ENCODE assay signal across 1 cellular context in the genomic region with DNA sequence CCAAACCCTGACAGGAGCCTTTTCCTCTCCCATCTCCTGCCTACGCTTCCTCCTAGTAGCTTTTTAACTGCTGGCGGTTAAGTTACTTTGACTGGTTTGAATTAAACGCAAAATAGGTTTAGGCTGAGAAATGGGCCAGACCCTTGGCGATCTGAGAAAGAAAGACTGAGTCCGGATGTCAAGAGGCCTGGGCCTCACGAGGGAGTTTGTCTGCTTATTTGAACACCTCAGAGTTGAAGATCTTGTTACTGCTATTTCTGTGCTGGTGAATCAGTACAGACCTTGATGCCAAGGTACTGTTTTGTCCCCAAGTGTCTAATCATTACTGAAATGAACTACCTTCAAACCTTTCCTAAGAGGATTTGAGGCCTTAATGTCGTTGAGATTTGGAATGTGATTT.
TF ChIP-seq lines count a peak whose summit lies in the region.

No MANE protein-coding gene starts in this region.

TF ChIP-seq in SK-N-SH, 30 proteins besides CTCF, POLR2A, EP300 and RAD21 (continued from another document):
- TF ChIP-seq TEAD4 (IDR thresholded peaks at IDR 0.05; ENCODE audit: borderline replicate concordance, insufficient read depth) (no peak), CHD2 (IDR thresholded peaks at IDR 0.05; ENCODE audit: low read length, partially characterized antibody) (no peak), YY1 (IDR thresholded peaks at IDR 0.05; ENCODE audit: low read depth) (no peak), RFX5 (IDR thresholded peaks at IDR 0.05; ENCODE audit: low read length) (no peak), NFIC (IDR thresholded peaks at IDR 0.05; ENCODE audit: borderline replicate concordance) (no peak), EZH2phosphoT487 (IDR thresholded peaks at IDR 0.05; ENCODE audit: borderline replicate concordance, low read depth) (no peak), SMC3 (IDR thresholded peaks at IDR 0.05; ENCODE audit: low read depth, low read length) (no peak)
- TF ChIP-seq, protein P1, sequence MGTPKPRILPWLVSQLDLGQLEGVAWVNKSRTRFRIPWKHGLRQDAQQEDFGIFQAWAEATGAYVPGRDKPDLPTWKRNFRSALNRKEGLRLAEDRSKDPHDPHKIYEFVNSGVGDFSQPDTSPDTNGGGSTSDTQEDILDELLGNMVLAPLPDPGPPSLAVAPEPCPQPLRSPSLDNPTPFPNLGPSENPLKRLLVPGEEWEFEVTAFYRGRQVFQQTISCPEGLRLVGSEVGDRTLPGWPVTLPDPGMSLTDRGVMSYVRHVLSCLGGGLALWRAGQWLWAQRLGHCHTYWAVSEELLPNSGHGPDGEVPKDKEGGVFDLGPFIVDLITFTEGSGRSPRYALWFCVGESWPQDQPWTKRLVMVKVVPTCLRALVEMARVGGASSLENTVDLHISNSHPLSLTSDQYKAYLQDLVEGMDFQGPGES (IDR thresholded peaks at IDR 0.05; ENCODE audit: low read depth, low read length) = no peak
- TF ChIP-seq, protein P2, sequence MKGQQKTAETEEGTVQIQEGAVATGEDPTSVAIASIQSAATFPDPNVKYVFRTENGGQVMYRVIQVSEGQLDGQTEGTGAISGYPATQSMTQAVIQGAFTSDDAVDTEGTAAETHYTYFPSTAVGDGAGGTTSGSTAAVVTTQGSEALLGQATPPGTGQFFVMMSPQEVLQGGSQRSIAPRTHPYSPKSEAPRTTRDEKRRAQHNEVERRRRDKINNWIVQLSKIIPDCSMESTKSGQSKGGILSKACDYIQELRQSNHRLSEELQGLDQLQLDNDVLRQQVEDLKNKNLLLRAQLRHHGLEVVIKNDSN (IDR thresholded peaks at IDR 0.05; ENCODE audit: borderline replicate concordance, low read depth) = no peak
